In genomic region chr13:35378939-35379338, GRCh38 we compare ENCODE assay signal across 2 cellular contexts.
A peak's percentile ranks its signal among the peaks of the same experiment; 100 is the strongest.
TF ChIP-seq lines count a peak whose summit lies in the region.

No MANE protein-coding gene starts in this region.

TF ChIP-seq in IMR-90, 13 proteins besides CTCF, POLR2A, EP300 and RAD21 (continued from another document):
- TF ChIP-seq, protein P1, sequence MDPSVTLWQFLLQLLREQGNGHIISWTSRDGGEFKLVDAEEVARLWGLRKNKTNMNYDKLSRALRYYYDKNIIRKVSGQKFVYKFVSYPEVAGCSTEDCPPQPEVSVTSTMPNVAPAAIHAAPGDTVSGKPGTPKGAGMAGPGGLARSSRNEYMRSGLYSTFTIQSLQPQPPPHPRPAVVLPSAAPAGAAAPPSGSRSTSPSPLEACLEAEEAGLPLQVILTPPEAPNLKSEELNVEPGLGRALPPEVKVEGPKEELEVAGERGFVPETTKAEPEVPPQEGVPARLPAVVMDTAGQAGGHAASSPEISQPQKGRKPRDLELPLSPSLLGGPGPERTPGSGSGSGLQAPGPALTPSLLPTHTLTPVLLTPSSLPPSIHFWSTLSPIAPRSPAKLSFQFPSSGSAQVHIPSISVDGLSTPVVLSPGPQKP (IDR thresholded peaks at IDR 0.05; ENCODE audit: borderline replicate concordance, low read depth, low read length) = no peak
- TF ChIP-seq RCOR1 (IDR thresholded peaks at IDR 0.05; ENCODE audit: insufficient replicate concordance, low read length) (no peak), MAFK (IDR thresholded peaks at IDR 0.05; ENCODE audit: low read depth, low read length) (peak; percentile 73; the same call in 1 of the 2 replicates), MXI1 (IDR thresholded peaks at IDR 0.05; ENCODE audit: borderline replicate concordance, low read depth, low read length) (no peak), BHLHE40 (IDR thresholded peaks at IDR 0.05; ENCODE audit: low read depth, low read length) (no peak), NFE2L2 (IDR thresholded peaks at IDR 0.05; ENCODE audit: low read depth, low read length) (peak; percentile 97), RFX5 (IDR thresholded peaks at IDR 0.05; ENCODE audit: low read depth, low read length) (no peak), SMC3 (IDR thresholded peaks at IDR 0.05; ENCODE audit: low read depth, low read length) (no peak), MAZ (IDR thresholded peaks at IDR 0.05; ENCODE audit: borderline replicate concordance, low read depth, low read length) (no peak), USF2 (IDR thresholded peaks at IDR 0.05; ENCODE audit: low read depth, low read length) (no peak), FOS (IDR thresholded peaks at IDR 0.05; ENCODE audit: low read depth, low read length) (no peak)
TF ChIP-seq in IMR-90: peak in this region for 2.

TF ChIP-seq in K562, 482 proteins besides CTCF, POLR2A, EP300 and RAD21 (continued from another document):
- TF ChIP-seq, protein P2, sequence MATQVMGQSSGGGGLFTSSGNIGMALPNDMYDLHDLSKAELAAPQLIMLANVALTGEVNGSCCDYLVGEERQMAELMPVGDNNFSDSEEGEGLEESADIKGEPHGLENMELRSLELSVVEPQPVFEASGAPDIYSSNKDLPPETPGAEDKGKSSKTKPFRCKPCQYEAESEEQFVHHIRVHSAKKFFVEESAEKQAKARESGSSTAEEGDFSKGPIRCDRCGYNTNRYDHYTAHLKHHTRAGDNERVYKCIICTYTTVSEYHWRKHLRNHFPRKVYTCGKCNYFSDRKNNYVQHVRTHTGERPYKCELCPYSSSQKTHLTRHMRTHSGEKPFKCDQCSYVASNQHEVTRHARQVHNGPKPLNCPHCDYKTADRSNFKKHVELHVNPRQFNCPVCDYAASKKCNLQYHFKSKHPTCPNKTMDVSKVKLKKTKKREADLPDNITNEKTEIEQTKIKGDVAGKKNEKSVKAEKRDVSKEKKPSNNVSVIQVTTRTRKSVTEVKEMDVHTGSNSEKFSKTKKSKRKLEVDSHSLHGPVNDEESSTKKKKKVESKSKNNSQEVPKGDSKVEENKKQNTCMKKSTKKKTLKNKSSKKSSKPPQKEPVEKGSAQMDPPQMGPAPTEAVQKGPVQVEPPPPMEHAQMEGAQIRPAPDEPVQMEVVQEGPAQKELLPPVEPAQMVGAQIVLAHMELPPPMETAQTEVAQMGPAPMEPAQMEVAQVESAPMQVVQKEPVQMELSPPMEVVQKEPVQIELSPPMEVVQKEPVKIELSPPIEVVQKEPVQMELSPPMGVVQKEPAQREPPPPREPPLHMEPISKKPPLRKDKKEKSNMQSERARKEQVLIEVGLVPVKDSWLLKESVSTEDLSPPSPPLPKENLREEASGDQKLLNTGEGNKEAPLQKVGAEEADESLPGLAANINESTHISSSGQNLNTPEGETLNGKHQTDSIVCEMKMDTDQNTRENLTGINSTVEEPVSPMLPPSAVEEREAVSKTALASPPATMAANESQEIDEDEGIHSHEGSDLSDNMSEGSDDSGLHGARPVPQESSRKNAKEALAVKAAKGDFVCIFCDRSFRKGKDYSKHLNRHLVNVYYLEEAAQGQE (CRISPR knock-in tag; IDR thresholded peaks at IDR 0.05; ENCODE audit: low read depth) = no peak
- TF ChIP-seq MAFG (tag; conservative IDR thresholded peaks at IDR 0.05) = peak; percentile 27; the same call in 1 of the 2 replicates
- TF ChIP-seq TAF15 (IDR thresholded peaks at IDR 0.05; ENCODE audit: low read depth, low read length) = no peak
- no peak for TF ChIP-seq GABPA (tag; conservative IDR thresholded peaks at IDR 0.05; ENCODE audit: low read depth)
- no peak for TF ChIP-seq PHF8 (IDR thresholded peaks at IDR 0.05; ENCODE audit: borderline replicate concordance, low read length)
TF ChIP-seq in K562: peak in this region for 1.
